ENCODE assay signal across 10 cellular contexts in genomic region chrX:67781132-67781531, GRCh38.
DNase-seq lines count a peak whose midpoint lies in the region; ATAC-seq and TF ChIP-seq lines count a peak whose summit lies in the region.
"Had no signal": no experiment of that assay in that cellular context is flagged by ENCODE, and none has a peak within 500 bp of the region (broad histone marks: within the 10 kb centered on the region; RNA-seq: fewer than 3 reads in every experiment).

No MANE protein-coding gene starts in this region.

- no peak overlapping the region for H3K4ac ChIP-seq in neuronal stem cell (ENCODE audit: low read length)

- DNase-seq in AG09319 (ENCODE audit: extremely low read depth, low read depth) (no peak), OCI-M1 (lab: John Stamatoyannopoulos, UW) (peak; percentile 90), fibroblast of gingiva (ENCODE audit: low read depth) (peak; percentile 74), neuronal stem cell (ENCODE audit: low spot score) (no peak), T-helper 9 cell (no peak), NCI-H446 treated with DMSO at 0.1 percent for 48 hours (lab: John Stamatoyannopoulos, UW) (no peak), midbrain (lab: John Stamatoyannopoulos, UW) (no peak)
- DNase-seq: activated naive CD4-positive, alpha-beta T cell treated with anti-CD3 and anti-CD28 coated beads, Interleukin-2, amount 50 U/mL, for 16 hours; CD8-positive, alpha-beta memory T cell had no signal

- H3K79me1 ChIP-seq in neuronal stem cell (ENCODE audit: low read depth, low read length) = no peaks in the 10 kb centered on the region

- H3K4me1 ChIP-seq in neuronal stem cell (ENCODE audit: control insufficient read depth in 2 of 2, insufficient read depth in 1 of 2, low read depth in 1 of 2, low read length in 2 of 2) = no peaks in the 10 kb centered on the region

- no CpG with 5 or more reads among the region's 3 CpGs for WGBS in neuronal stem cell (ENCODE audit: extremely low coverage in 2 of 2, insufficient read length in 2 of 2, insufficient replicate concordance in 1 of 2), 2 donors

- H3K36me3 ChIP-seq in neuronal stem cell (replicated peaks in 1 of 2; ENCODE audit: control insufficient read depth in 2 of 2, insufficient read depth in 2 of 2, low read length in 2 of 2) = no peaks in the 10 kb centered on the region

- H3K27ac ChIP-seq in neuronal stem cell (replicated peaks; ENCODE audit: low read length) = no peak overlapping the region

- no peak overlapping the region for H2BK12ac ChIP-seq in neuronal stem cell (ENCODE audit: low read length)

- peaks cover 0 to 4% (median 0%) of the 10 kb centered on the region in 3 experiments for H3K27me3 ChIP-seq in neuronal stem cell (ENCODE audit: control insufficient read depth in 3 of 3, insufficient read depth in 3 of 3, low read depth in 1 of 3, low read length in 3 of 3)

- H2AK5ac ChIP-seq in neuronal stem cell (ENCODE audit: low read depth, low read length) = no peak overlapping the region

- H3K9ac ChIP-seq in neuronal stem cell (ENCODE audit: low read depth, low read length, poor library complexity) = no peak overlapping the region

- H3K9me3 ChIP-seq in neuronal stem cell (replicated peaks in 1 of 2; ENCODE audit: control insufficient read depth in 2 of 2, insufficient read depth in 1 of 2, low read depth in 1 of 2, low read length in 2 of 2) = no peaks in the 10 kb centered on the region

- no peak overlapping the region for H4K8ac ChIP-seq in neuronal stem cell (ENCODE audit: low read depth, low read length)

- H3K18ac ChIP-seq in neuronal stem cell (ENCODE audit: low read length) = no peak overlapping the region

- H4K91ac ChIP-seq in neuronal stem cell (ENCODE audit: low read depth, low read length, poor library complexity) = no peak overlapping the region

- no peak overlapping the region for H3K4me2 ChIP-seq in neuronal stem cell (ENCODE audit: insufficient read depth, low read length, poor library complexity, severe bottlenecking)

- H2BK15ac ChIP-seq in neuronal stem cell (ENCODE audit: low read length) = no peak overlapping the region

- H3K4me3 ChIP-seq in neuronal stem cell (ENCODE audit: low read length in 2 of 2) = no peak overlapping the region

- no peak overlapping the region for H2BK120ac ChIP-seq in neuronal stem cell (ENCODE audit: low read depth, low read length)

- peak overlapping the region; percentile 59 for H2AFZ ChIP-seq in neuronal stem cell (ENCODE audit: low read length)

- H3K14ac ChIP-seq in neuronal stem cell (ENCODE audit: low read length) = no peak overlapping the region

- H3K23ac ChIP-seq in neuronal stem cell (ENCODE audit: low read depth, low read length, poor library complexity) = no peak overlapping the region

- TF ChIP-seq CTCF in AG09319 (IDR thresholded peaks at IDR 0.05; ENCODE audit: low read depth, low read length) = peak; percentile 54

- no peak for ATAC-seq in GM19463 (IDR thresholded peaks at IDR 0.05; ENCODE audit: unreplicated experiment)

- H2BK5ac ChIP-seq in neuronal stem cell (ENCODE audit: low read length) = no peak overlapping the region

Comparison
In these comparisons a context has a peak if more than half of its experiments do, and no peak if none do; other contexts are left out.
1. DNase-seq: peak in OCI-M1 (single experiment) and fibroblast of gingiva (single experiment); none in AG09319 (single experiment), neuronal stem cell (single experiment), T-helper 9 cell (single experiment), NCI-H446 treated with DMSO at 0.1 percent for 48 hours (single experiment) and midbrain (single experiment).